Comparison of ENCODE assay signal across 20 cellular contexts in the genomic region with DNA sequence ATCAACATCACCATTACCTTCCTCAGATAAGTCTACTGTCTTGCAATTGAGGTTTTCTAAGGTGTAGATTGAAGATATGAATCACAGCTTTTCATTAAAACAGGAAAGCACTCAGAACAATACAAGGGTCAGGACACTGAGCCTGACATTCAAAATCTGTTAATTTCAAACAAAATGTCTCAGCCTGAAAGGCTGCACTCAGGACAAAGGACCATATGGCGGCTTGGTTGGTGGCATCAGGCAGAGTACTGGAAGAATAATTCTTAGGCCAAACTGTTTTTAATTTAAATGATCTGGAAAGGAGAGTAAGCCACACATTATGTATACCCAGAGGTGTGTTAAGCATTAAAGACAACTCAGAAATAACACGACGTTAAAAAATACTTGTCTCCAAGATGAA.
"Had no signal": no experiment of that assay in that cellular context is flagged by ENCODE, and none has a peak within 500 bp of the region (broad histone marks: within the 10 kb centered on the region; RNA-seq: fewer than 3 reads in every experiment).

No MANE protein-coding gene starts in this region.

- DNase-seq: activated B cell treated with CpG ODN at 0.5 μM for 24 hours; activated CD4-positive, alpha-beta T cell treated with anti-CD3 and anti-CD28 coated beads for 48 hours; activated CD4-positive, alpha-beta T cell treated with anti-CD3 and anti-CD28 coated beads, Interleukin-2, amount 50 U/mL, for 1 hour; activated CD4-positive, alpha-beta T cell treated with anti-CD3 and anti-CD28 coated beads, Interleukin-2, amount 50 U/mL, for 48 hours; activated CD8-positive, alpha-beta memory T cell treated with anti-CD3 and anti-CD28 coated beads for 24 hours; activated CD8-positive, alpha-beta T cell treated with anti-CD3 and anti-CD28 coated beads for 36 hours; activated effector memory CD4-positive, alpha-beta T cell treated with Interleukin-2 at 50 U/mL for 16 hours; activated naive CD4-positive, alpha-beta T cell treated with anti-CD3 and anti-CD28 coated beads for 36 hours; activated naive CD8-positive, alpha-beta T cell treated with anti-CD3 and anti-CD28 coated beads for 36 hours; activated T-cell treated with anti-CD3 and anti-CD28 coated beads, Interleukin-2, amount 50 U/mL, for 4 hours; colonic mucosa; effector CD8-positive, alpha-beta T cell; foreskin fibroblast; heart left ventricle; T-helper 1 cell; T-helper 17 cell; T1000; WERI-Rb-1 had no signal

- ATAC-seq: activated CD4-positive, CD25-positive, alpha-beta regulatory T cell treated with anti-CD3 and anti-CD28 coated beads, Interleukin-2, amount 50 U/mL, for 24 hours; activated CD8-positive, alpha-beta T cell treated with anti-CD3 and anti-CD28 coated beads for 36 hours; activated T-cell treated with anti-CD3 and anti-CD28 coated beads, Interleukin-2, amount 50 U/mL, for 4 hours; activated T-helper 17 cell treated with anti-CD3 and anti-CD28 coated beads, Interleukin-2, amount 50 U/mL, for 72 hours; heart left ventricle; T-helper 17 cell had no signal
